Comparison of ENCODE assay signal across 1 cellular context in genomic region chr2:33380661-33381183, GRCh38.
TF ChIP-seq lines count a peak whose summit lies in the region.

No MANE protein-coding gene starts in this region.

TF ChIP-seq in endothelial cell of umbilical vein, 7 proteins besides CTCF, POLR2A, EP300 and RAD21:
- TF ChIP-seq JUN (IDR thresholded peaks at IDR 0.05; ENCODE audit: borderline replicate concordance, insufficient read depth, insufficient read length, low read depth) (no peak), FOS (IDR thresholded peaks at IDR 0.05; ENCODE audit: borderline replicate concordance, insufficient read depth, low read length) (no peak), MAX (IDR thresholded peaks at IDR 0.05; ENCODE audit: insufficient read depth, insufficient read length) (no peak), GATA2 (IDR thresholded peaks at IDR 0.05; ENCODE audit: insufficient read depth, insufficient read length, low read depth, low read length) (no peak), EZH2 (IDR thresholded peaks at IDR 0.05; ENCODE audit: borderline replicate concordance, low read depth, low read length, severe bottlenecking) (no peak), MYC (IDR thresholded peaks at IDR 0.05; ENCODE audit: low read depth, low read length) (no peak), POLR2AphosphoS5 (IDR thresholded peaks at IDR 0.05; ENCODE audit: insufficient read depth, low read depth, low read length) (no peak)
TF ChIP-seq in endothelial cell of umbilical vein: peak in this region for 0.
